Comparison of ENCODE assay signal across 13 cellular contexts in the genomic region with DNA sequence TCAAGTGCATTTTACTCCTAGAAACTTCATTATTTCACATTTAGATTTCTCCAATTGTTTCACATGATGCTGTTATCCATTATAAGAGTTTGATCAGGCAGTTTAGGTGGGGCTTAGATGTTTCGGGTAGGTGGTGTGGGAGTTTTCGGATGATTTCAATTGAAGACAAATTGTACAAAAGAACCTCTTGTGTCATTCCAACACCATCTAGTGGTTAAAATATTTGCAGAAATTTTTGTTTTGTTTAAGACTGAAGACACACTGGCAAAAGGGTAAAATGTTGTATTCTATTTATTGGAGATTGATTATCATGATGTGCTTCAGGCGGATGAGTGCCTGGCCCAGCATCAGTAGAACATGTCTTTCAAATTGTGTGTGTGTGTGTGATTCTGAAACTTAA.
A peak's percentile ranks its signal among the peaks of the same experiment; 100 is the strongest.
DNase-seq lines count a peak whose midpoint lies in the region; ATAC-seq and TF ChIP-seq lines count a peak whose summit lies in the region.
"Had no signal": no experiment of that assay in that cellular context is flagged by ENCODE, and none has a peak within 500 bp of the region (broad histone marks: within the 10 kb centered on the region; RNA-seq: fewer than 3 reads in every experiment).

No MANE protein-coding gene starts in this region.

- H2AFZ ChIP-seq in GM23248: no peak overlapping the region
- no peak overlapping the region for H2AFZ ChIP-seq in OCI-LY3 (ENCODE audit: low read depth, low read length)
- H2AFZ ChIP-seq: parathyroid adenoma had no signal

- no peaks in the 10 kb centered on the region for H3K4me1 ChIP-seq in GM23248 (ENCODE audit: insufficient read depth)
- no peaks in the 10 kb centered on the region for H3K4me1 ChIP-seq in OCI-LY3 (ENCODE audit: low read length)
- no peaks in the 10 kb centered on the region for H3K4me1 ChIP-seq in esophagus muscularis mucosa
- H3K4me1 ChIP-seq: parathyroid adenoma had no signal

- H3K9ac ChIP-seq in GM23248 (no peak overlapping the region), OCI-LY3 (ENCODE audit: low read length) (no peak overlapping the region)
- H3K9ac ChIP-seq: parathyroid adenoma had no signal

- no peaks in the 10 kb centered on the region for H3K9me2 ChIP-seq in GM23248 (ENCODE audit: insufficient read depth)

- H3K4me2 ChIP-seq in GM23248 (ENCODE audit: unreplicated experiment): no peak overlapping the region
- H3K4me2 ChIP-seq in OCI-LY3 (ENCODE audit: low read length): no peak overlapping the region

- TF ChIP-seq POLR2A in esophagus muscularis mucosa (IDR thresholded peaks at IDR 0.05; ENCODE audit: low read depth): no peak

- H3K4me3 ChIP-seq in GM23248 (no peak overlapping the region), OCI-LY3 (ENCODE audit: low read length) (no peak overlapping the region), esophagus muscularis mucosa (no peak overlapping the region)
- H3K4me3 ChIP-seq: thoracic aorta had no signal

- no peaks in the 10 kb centered on the region for H3K27me3 ChIP-seq in GM23248 (replicated peaks; ENCODE audit: insufficient read depth)
- H3K27me3 ChIP-seq in OCI-LY3 (ENCODE audit: low read depth, low read length): no peaks in the 10 kb centered on the region
- no peaks in the 10 kb centered on the region for H3K27me3 ChIP-seq in esophagus muscularis mucosa

- H3K36me3 ChIP-seq in GM23248 (ENCODE audit: low read depth) (no peaks in the 10 kb centered on the region), OCI-LY3 (replicated peaks; ENCODE audit: low read depth, low read length) (no peaks in the 10 kb centered on the region), esophagus muscularis mucosa (no peaks in the 10 kb centered on the region)
- H3K36me3 ChIP-seq: thoracic aorta had no signal

- H3K79me2 ChIP-seq in GM23248 (ENCODE audit: insufficient read depth): no peaks in the 10 kb centered on the region
- H3K79me2 ChIP-seq in OCI-LY3 (ENCODE audit: low read length): no peaks in the 10 kb centered on the region
- H3K79me2 ChIP-seq: parathyroid adenoma had no signal

- H3K9me3 ChIP-seq in GM23248 (ENCODE audit: low read depth) (no peaks in the 10 kb centered on the region), OCI-LY3 (ENCODE audit: insufficient read depth, low read length) (no peaks in the 10 kb centered on the region), esophagus muscularis mucosa (no peaks in the 10 kb centered on the region)
- H3K9me3 ChIP-seq: thoracic aorta had no signal

- DNase-seq in GM23248 (peak; percentile 4), esophagus muscularis mucosa (ENCODE audit: extremely low spot score) (no peak), renal cortical epithelial cell (ENCODE audit: low read depth) (peak; percentile 0), SHP77 (lab: John Stamatoyannopoulos, UW) (no peak), NCI-H2081 treated with DMSO at 0.1 percent for 48 hours (lab: John Stamatoyannopoulos, UW) (no peak)
- DNase-seq: activated CD4-positive, CD25-positive, alpha-beta regulatory T cell; activated naive CD4-positive, alpha-beta T cell treated with anti-CD3 and anti-CD28 coated beads, Interleukin-2, amount 50 U/mL, for 16 hours; kidney glomerular epithelial cell; stimulated activated CD4-positive, alpha-beta T cell treated with anti-CD3 and anti-CD28 coated beads, Interleukin-15, amount 100 ng/mL, for 24 hours had no signal

- intact Hi-C loops in esophagus muscularis mucosa (cut with DNase I): no loop called here

- TF ChIP-seq CTCF in OCI-LY3 (IDR thresholded peaks at IDR 0.05; ENCODE audit: low read depth, low read length) (peak; percentile 30), esophagus muscularis mucosa (IDR thresholded peaks at IDR 0.05) (peak in 2 of 3 experiments; percentile 12 to 17)

- H4K20me1 ChIP-seq in GM23248 (ENCODE audit: insufficient read depth) (no peaks in the 10 kb centered on the region), OCI-LY3 (ENCODE audit: insufficient read depth, low read length) (no peaks in the 10 kb centered on the region)

- 4 to 5% methylated on average over 3 of the region's 3 CpGs for WGBS in GM23248 (ENCODE audit: low coverage in 1 of 2, low lambda C conversion rate in 2 of 2, missing lambda C conversion rate in 2 of 2), 2 experiments
- WGBS in esophagus muscularis mucosa: 41% methylated on average over 3 of the region's 3 CpGs

- no peaks in the 10 kb centered on the region for H3F3A ChIP-seq in GM23248 (ENCODE audit: insufficient read depth)

- ATAC-seq in HG03135 (IDR thresholded peaks at IDR 0.05; ENCODE audit: unreplicated experiment): no peak

- no peak for TF ChIP-seq EP300 in esophagus muscularis mucosa (IDR thresholded peaks at IDR 0.05)

- H3K27ac ChIP-seq in GM23248 (no peak overlapping the region), OCI-LY3 (ENCODE audit: low read length) (no peak overlapping the region), esophagus muscularis mucosa (replicated peaks in 1 of 4) (no peak overlapping the region)
- H3K27ac ChIP-seq: parathyroid adenoma, thoracic aorta had no signal

- in situ Hi-C loops in GM23248 (cut with MboI): no loop called here

Comparison
In these comparisons a context has a peak if more than half of its experiments do, and no peak if none do; other contexts are left out.
1. DNase-seq: peak in GM23248 (single experiment) and renal cortical epithelial cell (single experiment); none in esophagus muscularis mucosa (single experiment), SHP77 (0 of 2) and NCI-H2081 treated with DMSO at 0.1 percent for 48 hours (single experiment).